Comparison of ENCODE assay signal across 21 cellular contexts in the genomic region with DNA sequence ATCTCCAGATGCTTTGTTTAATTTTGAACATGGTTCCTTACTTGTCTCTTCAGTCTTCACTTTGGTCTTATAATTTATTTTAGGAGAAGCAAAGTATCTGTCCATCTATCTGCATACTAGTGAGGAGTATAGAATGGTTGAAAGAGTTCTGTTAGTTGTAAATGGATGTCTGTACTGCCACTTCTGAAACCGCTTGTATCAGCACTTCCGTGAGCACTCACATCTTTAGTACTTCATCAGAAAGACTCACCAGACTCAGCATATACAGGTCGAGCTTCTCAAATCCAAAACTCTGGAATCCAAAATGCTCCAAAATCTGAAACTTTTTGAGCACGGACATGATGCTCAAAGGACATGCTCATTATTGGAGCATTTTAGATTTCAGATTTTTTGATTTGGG.
"Had no signal": no experiment of that assay in that cellular context is flagged by ENCODE, and none has a peak within 500 bp of the region (broad histone marks: within the 10 kb centered on the region; RNA-seq: fewer than 3 reads in every experiment).

No MANE protein-coding gene starts in this region.

- H3K9me3 ChIP-seq: esophagus muscularis mucosa, gastroesophageal sphincter, heart left ventricle, left lung, lower lobe of right lung had no signal

- H3K36me3 ChIP-seq: esophagus muscularis mucosa, gastroesophageal sphincter, heart left ventricle, left lung, lower lobe of right lung had no signal

- H3K4me1 ChIP-seq: esophagus muscularis mucosa, foreskin keratinocyte, gastroesophageal sphincter, heart left ventricle, left lung, lower lobe of right lung had no signal

- H3K4me3 ChIP-seq: coronary artery, dorsolateral prefrontal cortex, esophagus muscularis mucosa, gastroesophageal sphincter, heart left ventricle, left lung, lower lobe of right lung had no signal

- H3K27ac ChIP-seq: coronary artery, dorsolateral prefrontal cortex, esophagus muscularis mucosa, foreskin keratinocyte, gastroesophageal sphincter, heart left ventricle, left lung, lower lobe of right lung had no signal

- H3K27me3 ChIP-seq: left lung had no signal

- ATAC-seq: foreskin keratinocyte, gastroesophageal sphincter, heart left ventricle, left cardiac atrium, left lung, left ventricle myocardium superior, lower lobe of right lung had no signal

- FAIRE-seq: colon, endothelial cell of umbilical vein, frontal cortex, islet of Langerhans, keratinocyte had no signal

- DNase-seq: dermis blood vessel endothelial cell; dorsolateral prefrontal cortex; effector CD4-positive, alpha-beta T cell; effector memory CD4-positive, alpha-beta T cell; foreskin keratinocyte; heart left ventricle; hippocampal formation; left cardiac atrium; left lung; left ventricle myocardium superior; lower lobe of right lung; mesenchymal stem cell; midbrain had no signal
